In the genomic region with DNA sequence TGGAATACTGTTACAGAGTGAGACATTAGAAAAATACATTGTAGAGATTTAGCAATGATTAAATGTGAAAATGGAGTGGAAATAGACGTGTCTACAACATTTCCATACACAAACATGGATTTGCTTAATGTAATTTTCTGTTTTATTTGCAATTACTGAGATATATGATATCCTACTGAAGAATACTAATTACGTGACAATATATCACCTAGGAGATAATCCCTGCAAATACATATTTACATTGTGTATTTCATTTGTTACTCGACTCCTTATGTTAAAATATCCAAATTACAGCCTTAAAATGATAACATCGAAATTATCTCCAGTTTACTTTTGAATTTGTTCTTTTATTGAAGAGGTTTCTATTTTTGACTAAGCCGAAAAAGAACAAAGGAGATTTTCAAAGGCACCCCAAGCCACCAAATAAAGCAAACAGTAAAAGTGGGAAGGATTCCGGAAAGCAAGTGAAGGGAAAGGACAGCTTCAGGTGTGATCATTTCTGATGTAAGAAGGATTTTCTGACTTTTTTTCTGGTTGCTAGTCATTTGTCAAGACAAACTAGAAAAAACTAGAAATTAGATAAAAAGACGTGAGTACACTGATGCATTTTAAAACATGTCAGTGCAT, we compare ENCODE assay signal across 21 cellular contexts. TPM values are rescaled to one million over a fixed set of nuclear protein-coding genes. Genes with fewer than 3 reads are reported as not detected.
DNase-seq lines count a peak whose midpoint lies in the region; ATAC-seq and TF ChIP-seq lines count a peak whose summit lies in the region.
"Had no signal": no experiment of that assay in that cellular context is flagged by ENCODE, and none has a peak within 500 bp of the region (broad histone marks: within the 10 kb centered on the region; RNA-seq: fewer than 3 reads in every experiment).

No MANE protein-coding gene starts in this region.

- peaks cover 53% of the 10 kb centered on the region for H3K27me3 Mint-ChIP-seq in WTC11 (ENCODE audit: low read depth)

- H3K18ac ChIP-seq in trophoblast cell (ENCODE audit: low read length), result no peak overlapping the region

- H4K20me1 ChIP-seq in osteoblast (ENCODE audit: insufficient read depth, low read length), result peaks cover 3% of the 10 kb centered on the region

- ATAC-seq in WTC11, result no peak
- ATAC-seq: Right ventricle myocardium inferior had no signal

- POLR2A ChIA-PET in WTC11 (lab: Charles Lee), result no interaction called here

- no peak overlapping the region for H3K9ac ChIP-seq in trophoblast cell (ENCODE audit: low read length)

- no peak overlapping the region for H3K4ac ChIP-seq in trophoblast cell (ENCODE audit: low read depth, low read length)

- H2BK12ac ChIP-seq in trophoblast cell (ENCODE audit: low read length), result no peak overlapping the region

- intact Hi-C loops in prostate gland (cut with DNase I) (no loop called here), uterus (cut with DNase I; ENCODE audit: low total_unique reads) (no loop called here)

- TF ChIP-seq CTCF in WTC11 (IDR thresholded peaks at IDR 0.05) (no peak), osteoblast (IDR thresholded peaks at IDR 0.05; ENCODE audit: extremely low read depth, low read depth, low read length) (no peak), prostate gland (IDR thresholded peaks at IDR 0.05) (no peak), uterus (IDR thresholded peaks at IDR 0.05) (no peak)

- no peak overlapping the region for H3K4me2 ChIP-seq in osteoblast (ENCODE audit: insufficient read depth, low read length)
- no peak overlapping the region for H3K4me2 ChIP-seq in trophoblast cell (ENCODE audit: low read length)

- H3K23ac ChIP-seq in trophoblast cell (ENCODE audit: low read length), result no peak overlapping the region

- peaks cover 92% of the 10 kb centered on the region for H3K27me3 ChIP-seq in osteoblast (ENCODE audit: insufficient read depth, low read length)
- peaks cover 47% of the 10 kb centered on the region for H3K27me3 ChIP-seq in prostate gland (replicated peaks; ENCODE audit: insufficient read depth)
- H3K27me3 ChIP-seq in trophoblast cell (ENCODE audit: insufficient read depth, low read length), result peaks cover 53% of the 10 kb centered on the region
- peaks cover 41 to 68% of the 10 kb centered on the region in 2 donors for H3K27me3 ChIP-seq in uterus

- peak; percentile 49 for DNase-seq in NCI-H1417 treated with DMSO at 0.1 percent for 48 hours (lab: John Stamatoyannopoulos, UW)
- peak; percentile 67 for DNase-seq in NCI-H526 treated with DMSO at 0.1 percent for 48 hours (lab: John Stamatoyannopoulos, UW)
- no peak for DNase-seq in WTC11 (ENCODE audit: low spot score)
- DNase-seq in osteoblast (ENCODE audit: insufficient read length, low spot score, missing footprints), result peak; percentile 43
- DNase-seq in prostate gland (ENCODE audit: low spot score), result no peak
- DNase-seq in NCI-H1694 treated with DMSO at 0.1 percent for 48 hours (lab: John Stamatoyannopoulos, UW), result no peak
- no peak for DNase-seq in trophoblast cell
- DNase-seq in uterus, result no peak
- DNase-seq: CD4-positive, alpha-beta T cell; DND-41; Karpas-422; MV-4-11; NCI-H1105 treated with DMSO at 0.1 percent for 48 hours; NCI-H187 treated with DMSO at 0.1 percent for 48 hours; NCI-H2171; NCI-H345; NCI-H524 treated with DMSO at 0.1 percent for 48 hours had no signal

- peak overlapping the region; percentile 76 for H3K27ac Mint-ChIP-seq in WTC11
- H3K27ac Mint-ChIP-seq: CD4-positive, alpha-beta T cell; T-helper 1 cell treated with Interleukin-12 subunit alpha and Interleukin-12 subunit beta and Interleukin-4 antibody, amounts not matched to agents 30 μg/mL and 1 μg/mL, for 36 hours had no signal

- no peaks in the 10 kb centered on the region for H3K36me3 ChIP-seq in osteoblast (ENCODE audit: insufficient read depth, low read length)
- no peaks in the 10 kb centered on the region for H3K36me3 ChIP-seq in prostate gland
- H3K36me3 ChIP-seq in trophoblast cell (ENCODE audit: control insufficient read depth in 1 of 2, insufficient read depth in 2 of 2, low read length in 2 of 2), result no peaks in the 10 kb centered on the region
- no peaks in the 10 kb centered on the region for H3K36me3 ChIP-seq in uterus
- H3K36me3 ChIP-seq: SJSA1 had no signal

- no peak overlapping the region for H2BK5ac ChIP-seq in trophoblast cell (ENCODE audit: low read depth, low read length, poor library complexity)

- no peak overlapping the region for H4K12ac ChIP-seq in trophoblast cell (ENCODE audit: low read depth, low read length)

- H3K4me1 Mint-ChIP-seq in WTC11, result peaks cover 87% of the 10 kb centered on the region

- H3K79me2 ChIP-seq in osteoblast (ENCODE audit: insufficient read depth, low read length) (no peaks in the 10 kb centered on the region), trophoblast cell (ENCODE audit: control insufficient read depth, insufficient read depth, low read length, poor library complexity) (no peaks in the 10 kb centered on the region)

- no peak overlapping the region for H4K91ac ChIP-seq in trophoblast cell (ENCODE audit: low read depth, low read length)

- H2AFZ ChIP-seq in osteoblast (ENCODE audit: low read length) (no peak overlapping the region), trophoblast cell (ENCODE audit: insufficient read depth, low read length, poor library complexity) (no peak overlapping the region)

- H4K8ac ChIP-seq in trophoblast cell (ENCODE audit: low read depth, low read length), result no peak overlapping the region

- H3K4me3 ChIP-seq in osteoblast (ENCODE audit: insufficient read depth, low read length), result no peak overlapping the region
- H3K4me3 ChIP-seq in prostate gland, result no peak overlapping the region
- H3K4me3 ChIP-seq in trophoblast cell (ENCODE audit: low read depth, low read length), result no peak overlapping the region
- no peak overlapping the region for H3K4me3 ChIP-seq in uterus
- H3K4me3 ChIP-seq: SJSA1 had no signal

- 20% methylated on average over 7 of the region's 7 CpGs for WGBS in prostate gland
- no CpG with 5 or more reads among the region's 7 CpGs for WGBS in trophoblast cell (ENCODE audit: extremely low coverage, insufficient coverage, insufficient read length)

- peak overlapping the region; percentile 82 for H3K4me3 Mint-ChIP-seq in WTC11
- H3K4me3 Mint-ChIP-seq: CD4-positive, alpha-beta T cell; IgD-negative memory B cell; T-helper 1 cell treated with Interleukin-12 subunit alpha and Interleukin-12 subunit beta and Interleukin-4 antibody, amounts not matched to agents 30 μg/mL and 1 μg/mL, for 36 hours had no signal

- H2AK5ac ChIP-seq in trophoblast cell (ENCODE audit: low read length), result no peak overlapping the region

- H3K36me3 Mint-ChIP-seq in WTC11, result no peaks in the 10 kb centered on the region
- H3K36me3 Mint-ChIP-seq: IgD-negative memory B cell had no signal

- H3K27ac ChIP-seq in osteoblast (ENCODE audit: low read depth, low read length) (no peak overlapping the region), prostate gland (no peak overlapping the region), trophoblast cell (ENCODE audit: low read depth, low read length) (no peak overlapping the region), uterus (no peak overlapping the region)
- H3K27ac ChIP-seq: SJSA1 had no signal

- H3K4me1 ChIP-seq in osteoblast (ENCODE audit: insufficient read depth, low read length) (no peaks in the 10 kb centered on the region), prostate gland (replicated peaks) (no peaks in the 10 kb centered on the region), trophoblast cell (ENCODE audit: control insufficient read depth in 1 of 2, insufficient read depth in 2 of 2, low read length in 2 of 2) (peaks cover 0 to 13% of the 10 kb centered on the region in 2 experiments), uterus (peaks cover 0 to 10% of the 10 kb centered on the region in 2 donors)
- H3K4me1 ChIP-seq: SJSA1 had no signal

- TF ChIP-seq POLR2A in prostate gland (IDR thresholded peaks at IDR 0.05) (no peak), uterus (IDR thresholded peaks at IDR 0.05) (no peak)

- no peaks in the 10 kb centered on the region for H3K9me3 Mint-ChIP-seq in WTC11
- H3K9me3 Mint-ChIP-seq: CD4-positive, alpha-beta T cell; T-helper 1 cell treated with Interleukin-12 subunit alpha and Interleukin-12 subunit beta and Interleukin-4 antibody, amounts not matched to agents 30 μg/mL and 1 μg/mL, for 36 hours had no signal

- CTCF ChIA-PET in WTC11 (lab: Charles Lee), result interaction anchor here (1.4 to 2.2 kb wide), 2 partner anchors 11 to 59 kb away, joined by 4 to 5 read pairs; no protein-coding TSS in a partner anchor

- H3K79me1 ChIP-seq in trophoblast cell (ENCODE audit: low read length), result no peaks in the 10 kb centered on the region

- H3K14ac ChIP-seq in trophoblast cell (ENCODE audit: low read length), result no peak overlapping the region

- H3K9me3 ChIP-seq in osteoblast (ENCODE audit: low read depth, low read length), result no peaks in the 10 kb centered on the region
- H3K9me3 ChIP-seq in prostate gland, result no peaks in the 10 kb centered on the region
- peaks cover 2% of the 10 kb centered on the region for H3K9me3 ChIP-seq in trophoblast cell (ENCODE audit: insufficient read depth, low read depth, low read length)
- no peaks in the 10 kb centered on the region for H3K9me3 ChIP-seq in uterus

- H2BK120ac ChIP-seq in trophoblast cell (ENCODE audit: insufficient read depth, low read length, poor library complexity), result no peak overlapping the region

TF ChIP-seq in WTC11, 78 proteins besides CTCF, POLR2A, EP300 and RAD21 (continues in another document):
- TF ChIP-seq ELF4 (CRISPR knock-in tag; IDR thresholded peaks at IDR 0.05; ENCODE audit: low read depth) (no peak), CBFB (CRISPR knock-in tag; IDR thresholded peaks at IDR 0.05; ENCODE audit: low read depth) (no peak), TCF7 (CRISPR knock-in tag; IDR thresholded peaks at IDR 0.05; ENCODE audit: low read depth) (no peak), FOXJ3 (CRISPR knock-in tag; IDR thresholded peaks at IDR 0.05; ENCODE audit: borderline replicate concordance) (no peak), SMAD3 (CRISPR knock-in tag; IDR thresholded peaks at IDR 0.05; ENCODE audit: borderline replicate concordance) (no peak), ATF2 (CRISPR knock-in tag; IDR thresholded peaks at IDR 0.05; ENCODE audit: borderline replicate concordance, low read depth) (no peak)

RNA-seq across cellular contexts. Expression of gene LHX4, which starts 7.9 kb away (rescaled TPM):
- total RNA-seq in WTC11 (2021) (7.7 to 19.2 TPM (median 9.2 TPM) in 3 replicates), osteoblast (not detected in 2 replicates), prostate gland (not detected), uterus (not detected)
- 0.08 and 0.11 TPM in 2 replicates for polyA plus RNA-seq in trophoblast cell (2013)
- total RNA-seq: Right ventricle myocardium inferior had no signal

Comparison
In these comparisons a context has a peak if more than half of its experiments do, and no peak if none do; other contexts are left out.
1. DNase-seq: peak in NCI-H1417 treated with DMSO at 0.1 percent for 48 hours (single experiment), NCI-H526 treated with DMSO at 0.1 percent for 48 hours (single experiment) and osteoblast (single experiment); none in WTC11 (single experiment), prostate gland (single experiment), NCI-H1694 treated with DMSO at 0.1 percent for 48 hours (single experiment), trophoblast cell (0 of 2) and uterus (0 of 2).